ENCODE assay signal across 18 cellular contexts in genomic region chr4:149708513-149709175, GRCh38.
A peak's percentile ranks its signal among the peaks of the same experiment; 100 is the strongest.
DNase-seq lines count a peak whose midpoint lies in the region.
"Had no signal": no experiment of that assay in that cellular context is flagged by ENCODE, and none has a peak within 500 bp of the region (broad histone marks: within the 10 kb centered on the region; RNA-seq: fewer than 3 reads in every experiment).

No MANE protein-coding gene starts in this region.

- no peaks in the 10 kb centered on the region for H3K27me3 Mint-ChIP-seq in activated CD4-positive, alpha-beta memory T cell treated with anti-CD3 and anti-CD28 coated beads, Interleukin-2, amount 10 ng/mL, durations not matched to agents 7 days and 5 days
- H3K27me3 Mint-ChIP-seq: activated T-cell treated with anti-CD3 and anti-CD28 coated beads, Interleukin-2, amount 50 U/mL, for 24 hours; CD8-positive, alpha-beta memory T cell had no signal

- H3K4me3 Mint-ChIP-seq in activated CD4-positive, alpha-beta memory T cell treated with anti-CD3 and anti-CD28 coated beads, Interleukin-2, amount 10 ng/mL, durations not matched to agents 7 days and 5 days, result no peak overlapping the region
- H3K4me3 Mint-ChIP-seq: activated T-cell treated with anti-CD3 and anti-CD28 coated beads, Interleukin-2, amount 50 U/mL, for 24 hours; CD8-positive, alpha-beta memory T cell; endodermal cell had no signal

- H3K27ac ChIP-seq in epithelial cell of prostate, result peak overlapping the region; percentile 16
- H3K27ac ChIP-seq: HL-60, stomach had no signal

- POLR2A ChIA-PET in activated CD4-positive, alpha-beta memory T cell treated with anti-CD3 and anti-CD28 coated beads, Interleukin-2, amount 10 ng/mL, durations not matched to agents 7 days and 5 days (lab: Charles Lee), result no interaction called here

- no peaks in the 10 kb centered on the region for H3K4me1 Mint-ChIP-seq in activated CD4-positive, alpha-beta memory T cell treated with anti-CD3 and anti-CD28 coated beads, Interleukin-2, amount 10 ng/mL, durations not matched to agents 7 days and 5 days
- H3K4me1 Mint-ChIP-seq: CD8-positive, alpha-beta memory T cell had no signal

- CTCF ChIA-PET in activated CD4-positive, alpha-beta memory T cell treated with anti-CD3 and anti-CD28 coated beads, Interleukin-2, amount 10 ng/mL, durations not matched to agents 7 days and 5 days (lab: Charles Lee), result no interaction called here

- DNase-seq in GM03348 (ENCODE audit: low spot score) (peak; percentile 24), NCI-H69 (lab: John Stamatoyannopoulos, UW) (peak; percentile 3), epithelial cell of prostate (ENCODE audit: low read depth, low spot score) (peak; percentile 65), non-pigmented ciliary epithelial cell (ENCODE audit: low read depth) (peak; percentile 22)
- DNase-seq in stimulated activated CD4-positive, alpha-beta T cell treated with anti-CD3 and anti-CD28 coated beads, Interleukin-2, amount 100 ng/mL, for 48 hours, result no peak
- no peak for DNase-seq in NK-92 treated with Interleukin-12 subunit alpha and Interleukin-12 subunit beta, amount 100 ng/mL, for 24 hours (lab: John Stamatoyannopoulos, UW)
- DNase-seq in activated CD4-positive, alpha-beta memory T cell treated with anti-CD3 and anti-CD28 coated beads, Interleukin-2, amount 10 ng/mL, durations not matched to agents 7 days and 5 days, result no peak
- no peak for DNase-seq in effector CD8-positive, alpha-beta T cell (lab: John Stamatoyannopoulos, UW)
- DNase-seq: activated CD4-positive, alpha-beta T cell treated with anti-CD3 and anti-CD28 coated beads for 1 hour; activated T-cell treated with anti-CD3 and anti-CD28 coated beads, Interleukin-2, amount 50 U/mL, for 24 hours; anterior cingulate cortex; CD8-positive, alpha-beta memory T cell; endodermal cell; GF-D8; MM.1S; NCI-H2171; stomach had no signal

- H3K9me3 Mint-ChIP-seq in activated CD4-positive, alpha-beta memory T cell treated with anti-CD3 and anti-CD28 coated beads, Interleukin-2, amount 10 ng/mL, durations not matched to agents 7 days and 5 days, result no peaks in the 10 kb centered on the region
- H3K9me3 Mint-ChIP-seq: CD8-positive, alpha-beta memory T cell; endodermal cell had no signal

- H3K36me3 Mint-ChIP-seq in activated CD4-positive, alpha-beta memory T cell treated with anti-CD3 and anti-CD28 coated beads, Interleukin-2, amount 10 ng/mL, durations not matched to agents 7 days and 5 days (ENCODE audit: low read depth), result no peaks in the 10 kb centered on the region
- H3K36me3 Mint-ChIP-seq: CD8-positive, alpha-beta memory T cell had no signal

- H3K27ac Mint-ChIP-seq in activated CD4-positive, alpha-beta memory T cell treated with anti-CD3 and anti-CD28 coated beads, Interleukin-2, amount 10 ng/mL, durations not matched to agents 7 days and 5 days, result no peak overlapping the region
- H3K27ac Mint-ChIP-seq: activated T-cell treated with anti-CD3 and anti-CD28 coated beads, Interleukin-2, amount 50 U/mL, for 24 hours; CD8-positive, alpha-beta memory T cell; endodermal cell had no signal

Comparison
In these comparisons a context has a peak if more than half of its experiments do, and no peak if none do; other contexts are left out.
1. DNase-seq: peak in GM03348 (single experiment), NCI-H69 (single experiment), epithelial cell of prostate (single experiment) and non-pigmented ciliary epithelial cell (single experiment); none in stimulated activated CD4-positive, alpha-beta T cell treated with anti-CD3 and anti-CD28 coated beads, Interleukin-2, amount 100 ng/mL, for 48 hours (0 of 2), NK-92 treated with Interleukin-12 subunit alpha and Interleukin-12 subunit beta, amount 100 ng/mL, for 24 hours (single experiment), activated CD4-positive, alpha-beta memory T cell treated with anti-CD3 and anti-CD28 coated beads, Interleukin-2, amount 10 ng/mL, durations not matched to agents 7 days and 5 days (single experiment) and effector CD8-positive, alpha-beta T cell (single experiment).